In genomic region chr6:160141001-160141726, GRCh38 we compare ENCODE assay signal across 1 cellular context.
TF ChIP-seq lines count a peak whose summit lies in the region.

No MANE protein-coding gene starts in this region.

TF ChIP-seq in GM23338, 12 proteins besides CTCF, POLR2A, EP300 and RAD21 (continued from another document):
- TF ChIP-seq ZNF462 (CRISPR knock-in tag; IDR thresholded peaks at IDR 0.05) = no peak
